In genomic region chr10:94192333-94192732, GRCh38 we compare ENCODE assay signal across 10 cellular contexts.
"Had no signal": no experiment of that assay in that cellular context is flagged by ENCODE, and none has a peak within 500 bp of the region (broad histone marks: within the 10 kb centered on the region; RNA-seq: fewer than 3 reads in every experiment).

No MANE protein-coding gene starts in this region.

- H3K4me2 ChIP-seq: KMS-11 had no signal

- H3K36me3 ChIP-seq: HAP-1 had no signal

- H3K4me3 ChIP-seq: GM23248, HAP-1 had no signal

- ATAC-seq: HCT116, HepG2 had no signal

- FAIRE-seq: HepG2 had no signal

- DNase-seq: GM23248, GOT3, H7, IMR-90, KBM-7 had no signal

- H3K27ac ChIP-seq: GM23248, HL-60, KMS-11 had no signal

- H3K4me1 ChIP-seq: HAP-1 had no signal

- H3K9me3 ChIP-seq: HAP-1 had no signal

- H3K9ac ChIP-seq: GM23248, KMS-11 had no signal

- H2AFZ ChIP-seq: GM23248 had no signal
